24 cellular contexts compared by ENCODE assay signal in genomic region chr3:31714512-31714894, GRCh38.
"Had no signal": no experiment of that assay in that cellular context is flagged by ENCODE, and none has a peak within 500 bp of the region (broad histone marks: within the 10 kb centered on the region; RNA-seq: fewer than 3 reads in every experiment).

No MANE protein-coding gene starts in this region.

- H3K36me3 Mint-ChIP-seq: activated naive CD4-positive, alpha-beta T cell treated with anti-CD3 and anti-CD28 coated beads, Interleukin-2, amount 10 ng/mL, durations not matched to agents 7 days and 5 days; activated naive CD8-positive, alpha-beta T cell treated with anti-CD3 and anti-CD28 coated beads for 36 hours had no signal

- ATAC-seq: activated CD4-positive, alpha-beta T cell treated with anti-CD3 and anti-CD28 coated beads for 36 hours; activated T-helper 17 cell treated with anti-CD3 and anti-CD28 coated beads, Interleukin-2, amount 50 U/mL, for 72 hours had no signal

- FAIRE-seq: RCC 7860, TTC549 had no signal

- H3K27ac ChIP-seq: KMS-11 had no signal

- H3K9me3 ChIP-seq: MG63 had no signal

- H3K27me3 Mint-ChIP-seq: activated CD4-positive, alpha-beta memory T cell treated with anti-CD3 and anti-CD28 coated beads, Interleukin-2, amount 10 ng/mL, durations not matched to agents 7 days and 5 days; activated CD4-positive, alpha-beta T cell treated with anti-CD3 and anti-CD28 coated beads for 36 hours had no signal

- H3K36me3 ChIP-seq: MG63 had no signal

- H3K27me3 ChIP-seq: MG63 had no signal

- H3K4me3 ChIP-seq: MG63 had no signal

- H3K9me3 Mint-ChIP-seq: activated CD4-positive, alpha-beta memory T cell treated with anti-CD3 and anti-CD28 coated beads, Interleukin-2, amount 10 ng/mL, durations not matched to agents 7 days and 5 days; activated naive CD4-positive, alpha-beta T cell treated with anti-CD3 and anti-CD28 coated beads, Interleukin-2, amount 10 ng/mL, durations not matched to agents 7 days and 5 days; activated naive CD8-positive, alpha-beta T cell treated with anti-CD3 and anti-CD28 coated beads for 36 hours; activated T-helper 17 cell treated with anti-CD3 and anti-CD28 coated beads, Interleukin-2, amount 50 U/mL, for 72 hours had no signal

- H3K4me1 Mint-ChIP-seq: activated CD4-positive, alpha-beta memory T cell treated with anti-CD3 and anti-CD28 coated beads, Interleukin-2, amount 10 ng/mL, durations not matched to agents 7 days and 5 days; activated CD4-positive, alpha-beta T cell treated with anti-CD3 and anti-CD28 coated beads for 36 hours; activated naive CD4-positive, alpha-beta T cell treated with anti-CD3 and anti-CD28 coated beads, Interleukin-2, amount 10 ng/mL, durations not matched to agents 7 days and 5 days; activated naive CD8-positive, alpha-beta T cell treated with anti-CD3 and anti-CD28 coated beads for 36 hours; activated T-helper 17 cell treated with anti-CD3 and anti-CD28 coated beads, Interleukin-2, amount 50 U/mL, for 72 hours had no signal

- H3K27ac Mint-ChIP-seq: activated CD4-positive, alpha-beta memory T cell treated with anti-CD3 and anti-CD28 coated beads, Interleukin-2, amount 10 ng/mL, durations not matched to agents 7 days and 5 days; activated CD4-positive, alpha-beta T cell treated with anti-CD3 and anti-CD28 coated beads for 36 hours; activated naive CD4-positive, alpha-beta T cell treated with anti-CD3 and anti-CD28 coated beads, Interleukin-2, amount 10 ng/mL, durations not matched to agents 7 days and 5 days; activated naive CD8-positive, alpha-beta T cell treated with anti-CD3 and anti-CD28 coated beads for 36 hours; activated T-helper 17 cell treated with anti-CD3 and anti-CD28 coated beads, Interleukin-2, amount 50 U/mL, for 72 hours had no signal

- H3K9ac ChIP-seq: KMS-11 had no signal

- H3K4me3 Mint-ChIP-seq: activated CD4-positive, alpha-beta memory T cell treated with anti-CD3 and anti-CD28 coated beads, Interleukin-2, amount 10 ng/mL, durations not matched to agents 7 days and 5 days; activated CD4-positive, alpha-beta T cell treated with anti-CD3 and anti-CD28 coated beads for 36 hours; activated naive CD4-positive, alpha-beta T cell treated with anti-CD3 and anti-CD28 coated beads, Interleukin-2, amount 10 ng/mL, durations not matched to agents 7 days and 5 days; activated naive CD8-positive, alpha-beta T cell treated with anti-CD3 and anti-CD28 coated beads for 36 hours; activated T-helper 17 cell treated with anti-CD3 and anti-CD28 coated beads, Interleukin-2, amount 50 U/mL, for 72 hours had no signal

- DNase-seq: activated CD4-positive, alpha-beta memory T cell treated with anti-CD3 and anti-CD28 coated beads, Interleukin-2, amount 10 ng/mL, durations not matched to agents 7 days and 5 days; activated CD4-positive, alpha-beta T cell treated with anti-CD3 and anti-CD28 coated beads for 36 hours; activated CD4-positive, alpha-beta T cell treated with anti-CD3 and anti-CD28 coated beads, Interleukin-2, amount 50 U/mL, for 1 hour; activated gamma-delta T cell; activated naive CD4-positive, alpha-beta T cell treated with anti-CD3 and anti-CD28 coated beads, Interleukin-2, amount 10 ng/mL, durations not matched to agents 7 days and 5 days; activated naive CD8-positive, alpha-beta T cell treated with anti-CD3 and anti-CD28 coated beads for 36 hours; activated T-cell treated with anti-CD3 and anti-CD28 coated beads for 4 hours; activated T-cell treated with anti-CD3 and anti-CD28 coated beads, Interleukin-2, amount 50 U/mL, for 48 hours; MG63; NCI-H1092 treated with DMSO at 0.1 percent for 48 hours; NCI-H1417 treated with DMSO at 0.1 percent for 48 hours; NCI-H1694 treated with DMSO at 0.1 percent for 48 hours; NCI-H2029 treated with DMSO at 0.1 percent for 48 hours; NCI-H345; NCI-H510A; NCI-H69; NK-92 treated with Interleukin-12 subunit alpha and Interleukin-12 subunit beta, amount 100 ng/mL, for 24 hours; SHP77; T-helper 2 cell; T1000 had no signal
